Comparison of ENCODE assay signal across 27 cellular contexts in genomic region chr18:45267622-45268021, GRCh38.
DNase-seq lines count a peak whose midpoint lies in the region; ATAC-seq, FAIRE-seq and TF ChIP-seq lines count a peak whose summit lies in the region.
"Had no signal": no experiment of that assay in that cellular context is flagged by ENCODE, and none has a peak within 500 bp of the region (broad histone marks: within the 10 kb centered on the region; RNA-seq: fewer than 3 reads in every experiment).

No MANE protein-coding gene starts in this region.

- no peaks in the 10 kb centered on the region for H3K79me2 ChIP-seq in hepatocyte
- H3K79me2 ChIP-seq in smooth muscle cell (ENCODE audit: low read depth), result no peaks in the 10 kb centered on the region

- DNase-seq in fibroblast of villous mesenchyme (ENCODE audit: low read depth) (peak; percentile 61), hepatocyte (ENCODE audit: low spot score) (no peak), smooth muscle cell (lab: John Stamatoyannopoulos, UW; ENCODE audit: unreplicated experiment) (no peak), ACHN (no peak), HT-29 (ENCODE audit: low spot score) (no peak)
- DNase-seq: BE2C; C1 segment of cervical spinal cord; CD4-positive, alpha-beta memory T cell; CD4-positive, CD25-positive, alpha-beta regulatory T cell; CD8-positive, alpha-beta memory T cell; COR-L47; DMS 273 treated with DMSO at 0.1 percent for 48 hours; DMS153; DMS53; DMS79; DND-41; EL; GDM1 had no signal

- H3K36me3 ChIP-seq in hepatocyte (replicated peaks; ENCODE audit: insufficient read depth, low read depth), result no peaks in the 10 kb centered on the region
- H3K36me3 ChIP-seq in smooth muscle cell (ENCODE audit: low read depth), result no peaks in the 10 kb centered on the region
- H3K36me3 ChIP-seq: BE2C, BLaER1 had no signal

- H3K9me2 ChIP-seq in hepatocyte (replicated peaks; ENCODE audit: insufficient read depth), result no peaks in the 10 kb centered on the region

- H3K27ac ChIP-seq in hepatocyte (peak overlapping the region; percentile 61), smooth muscle cell (ENCODE audit: low read depth) (no peak overlapping the region)
- H3K27ac ChIP-seq: 22Rv1, A549, BLaER1 had no signal

- H4K20me1 ChIP-seq in hepatocyte (ENCODE audit: insufficient read depth, poor library complexity, severe bottlenecking) (no peaks in the 10 kb centered on the region), smooth muscle cell (ENCODE audit: low read depth) (no peaks in the 10 kb centered on the region)
- H4K20me1 ChIP-seq: BLaER1 had no signal

- peak; percentile 95 for FAIRE-seq in endometrium (lab: Jason Lieb, UNC)
- FAIRE-seq: A549, GM12878, GM12892, GM18507, GM19239 had no signal

- no peaks in the 10 kb centered on the region for H3K9me3 ChIP-seq in hepatocyte (ENCODE audit: low read depth)
- H3K9me3 ChIP-seq in smooth muscle cell (replicated peaks; ENCODE audit: low read depth), result no peaks in the 10 kb centered on the region
- H3K9me3 ChIP-seq: A549, BE2C, BLaER1 had no signal

- WGBS in hepatocyte (ENCODE audit: low lambda C conversion rate, missing lambda C conversion rate), result 45% methylated on average over 1 of the region's 1 CpG
- WGBS in smooth muscle cell (ENCODE audit: low lambda C conversion rate), result 52% methylated on average over 1 of the region's 1 CpG

- no peak overlapping the region for H3K4me3 ChIP-seq in fibroblast of villous mesenchyme (ENCODE audit: low read depth, low read length)
- H3K4me3 ChIP-seq in hepatocyte, result no peak overlapping the region
- H3K4me3 ChIP-seq in smooth muscle cell, result no peak overlapping the region
- H3K4me3 ChIP-seq: A549, BLaER1, GM12878 had no signal

- TF ChIP-seq CTCF in fibroblast of villous mesenchyme (IDR thresholded peaks at IDR 0.05; ENCODE audit: insufficient read depth, low read depth, low read length) (no peak), hepatocyte (IDR thresholded peaks at IDR 0.05; ENCODE audit: poor library complexity) (no peak), smooth muscle cell (IDR thresholded peaks at IDR 0.05; ENCODE audit: borderline replicate concordance, insufficient read depth, poor library complexity, severe bottlenecking) (no peak)

- H3K9ac ChIP-seq in smooth muscle cell (ENCODE audit: low read depth), result no peak overlapping the region
- H3K9ac ChIP-seq: BLaER1 had no signal

- H2AFZ ChIP-seq in hepatocyte (no peak overlapping the region), smooth muscle cell (ENCODE audit: low read depth) (peak overlapping the region; percentile 26)

- H3K27me3 ChIP-seq in hepatocyte (no peaks in the 10 kb centered on the region), smooth muscle cell (ENCODE audit: low read depth) (no peaks in the 10 kb centered on the region)
- H3K27me3 ChIP-seq: BE2C, BLaER1 had no signal

- in situ Hi-C loops in ACHN (cut with HindIII; ENCODE audit: low pct_ligation_motif_present, low pct_unique_long_range_greater_than_20kb, low sequenced_read_pairs), result no loop called here

- ATAC-seq in GM21381 (IDR thresholded peaks at IDR 0.05; ENCODE audit: unreplicated experiment), result no peak
- ATAC-seq: A549, GM12878 had no signal

- H3F3A ChIP-seq in smooth muscle cell (ENCODE audit: low read depth), result no peaks in the 10 kb centered on the region

- H3K4me1 ChIP-seq in hepatocyte (ENCODE audit: insufficient read depth), result peaks cover 7% of the 10 kb centered on the region
- H3K4me1 ChIP-seq in smooth muscle cell (ENCODE audit: low read depth), result no peaks in the 10 kb centered on the region
- H3K4me1 ChIP-seq: A549, BE2C, BLaER1 had no signal

- no peak overlapping the region for H3K4me2 ChIP-seq in hepatocyte
- H3K4me2 ChIP-seq in smooth muscle cell, result peak overlapping the region; percentile 21
- H3K4me2 ChIP-seq: A549, BLaER1 had no signal
